Comparison of ENCODE assay signal across 22 cellular contexts in the genomic region with DNA sequence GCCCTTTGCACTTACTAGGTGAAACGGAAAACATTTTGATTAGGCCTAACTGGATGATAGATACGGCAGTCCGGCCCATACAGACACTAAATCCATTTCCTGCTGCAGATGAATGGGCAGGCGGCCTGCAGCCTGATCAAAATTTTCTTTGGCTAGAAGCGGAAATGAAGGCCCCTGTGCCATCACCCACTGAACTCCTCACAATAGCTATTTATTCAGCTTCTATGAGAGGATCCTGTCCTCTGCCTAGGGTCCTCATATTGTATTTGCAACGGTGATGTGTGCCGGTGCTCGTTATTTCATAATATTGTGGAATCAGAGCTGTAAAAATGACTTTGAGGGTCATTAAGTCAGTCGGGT.
A peak's percentile ranks its signal among the peaks of the same experiment; 100 is the strongest.
DNase-seq lines count a peak whose midpoint lies in the region; ATAC-seq, FAIRE-seq and TF ChIP-seq lines count a peak whose summit lies in the region.
"Had no signal": no experiment of that assay in that cellular context is flagged by ENCODE, and none has a peak within 500 bp of the region (broad histone marks: within the 10 kb centered on the region; RNA-seq: fewer than 3 reads in every experiment).

No MANE protein-coding gene starts in this region.

- DNase-seq in dermis blood vessel endothelial cell (peak; percentile 50), endothelial cell of umbilical vein (ENCODE audit: low read depth, low spot score) (peak; percentile 7), mesendoderm (no peak), neuronal stem cell (ENCODE audit: low spot score) (no peak), MV-4-11 (lab: John Stamatoyannopoulos, UW) (no peak)
- no peak for DNase-seq in central memory CD4-positive, alpha-beta T cell
- DNase-seq: BE2C; C1 segment of cervical spinal cord; CD4-positive, CD25-positive, alpha-beta regulatory T cell; CD8-positive, alpha-beta memory T cell; COR-L47; DMS 273 treated with DMSO at 0.1 percent for 48 hours; DMS53; DND-41; EL; IMR-90 had no signal

- WGBS in mesendoderm (ENCODE audit: extremely low coverage, insufficient coverage, low lambda C conversion rate): no CpG with 5 or more reads among the region's 9 CpGs
- WGBS in neuronal stem cell (ENCODE audit: extremely low coverage in 2 of 2, insufficient read length in 2 of 2, insufficient replicate concordance in 1 of 2), 2 donors: no CpG with 5 or more reads among the region's 9 CpGs

- peaks cover 2 to 3% of the 10 kb centered on the region in 2 experiments for H3K27me3 ChIP-seq in endothelial cell of umbilical vein (ENCODE audit: control insufficient read depth in 2 of 2, insufficient read depth in 2 of 2, low read length in 2 of 2)
- H3K27me3 ChIP-seq in mesendoderm (ENCODE audit: insufficient read depth, low read length, poor library complexity): no peaks in the 10 kb centered on the region
- no peaks in the 10 kb centered on the region for H3K27me3 ChIP-seq in neuronal stem cell (ENCODE audit: control insufficient read depth in 3 of 3, insufficient read depth in 3 of 3, low read depth in 1 of 3, low read length in 3 of 3)
- H3K27me3 ChIP-seq: BE2C had no signal

- H3K4me3 ChIP-seq in endothelial cell of umbilical vein (replicated peaks in 1 of 3; ENCODE audit: insufficient read depth in 1 of 3, low read depth in 1 of 3, low read length in 3 of 3) (no peak overlapping the region), mesendoderm (ENCODE audit: low read length) (no peak overlapping the region), neuronal stem cell (ENCODE audit: low read length in 2 of 2) (peak overlapping the region in 1 of 2 donors; percentile 36)
- H3K4me3 ChIP-seq: GM12878, HAP-1, K562 had no signal

- H4K5ac ChIP-seq in mesendoderm (ENCODE audit: low read length): peak overlapping the region; percentile 16

- H3K4me1 ChIP-seq in endothelial cell of umbilical vein (ENCODE audit: control insufficient read depth, extremely low read depth, insufficient read depth, low read length): no peaks in the 10 kb centered on the region
- H3K4me1 ChIP-seq in mesendoderm (ENCODE audit: control insufficient read depth, low read depth, low read length): peaks cover 6% of the 10 kb centered on the region
- H3K4me1 ChIP-seq in neuronal stem cell (ENCODE audit: control insufficient read depth in 2 of 2, insufficient read depth in 1 of 2, low read depth in 1 of 2, low read length in 2 of 2): peaks cover 19 to 24% of the 10 kb centered on the region in 2 donors
- H3K4me1 ChIP-seq: BE2C, HAP-1 had no signal

- H2BK12ac ChIP-seq in neuronal stem cell (ENCODE audit: low read length): no peak overlapping the region

- H4K91ac ChIP-seq in neuronal stem cell (ENCODE audit: low read depth, low read length, poor library complexity): no peak overlapping the region

- dilution Hi-C loops in endothelial cell of umbilical vein (cut with MboI; ENCODE audit: extremely low pct_ligation_motif_present, low sequenced_read_pairs): no loop called here

- H3K9ac ChIP-seq in endothelial cell of umbilical vein (replicated peaks; ENCODE audit: extremely low read depth, insufficient read depth, low read length) (no peak overlapping the region), mesendoderm (ENCODE audit: low read length) (no peak overlapping the region), neuronal stem cell (ENCODE audit: low read depth, low read length, poor library complexity) (no peak overlapping the region)

- no TSS peak for BruUV-seq in endothelial cell of umbilical vein (replicated peaks; lab: Mats Ljungman, UMichigan)

- H2AK5ac ChIP-seq in mesendoderm (ENCODE audit: low read length) (no peak overlapping the region), neuronal stem cell (ENCODE audit: low read depth, low read length) (no peak overlapping the region)

- H4K20me1 ChIP-seq in endothelial cell of umbilical vein (replicated peaks; ENCODE audit: control insufficient read depth, extremely low read depth, insufficient read depth, low read length): no peaks in the 10 kb centered on the region

- H2BK5ac ChIP-seq in mesendoderm (ENCODE audit: low read length): peak overlapping the region; percentile 56
- no peak overlapping the region for H2BK5ac ChIP-seq in neuronal stem cell (ENCODE audit: low read length)

- intact Hi-C loops in endothelial cell of umbilical vein (cut with micrococcal nuclease): no loop called here

- no peaks in the 10 kb centered on the region for H3K9me1 ChIP-seq in endothelial cell of umbilical vein (replicated peaks; ENCODE audit: control insufficient read depth, extremely low read depth, insufficient read depth, low read length)

- no peak for TF ChIP-seq CTCF in endothelial cell of umbilical vein (IDR thresholded peaks at IDR 0.05; ENCODE audit: extremely low read depth in 1 of 2, insufficient read depth in 1 of 2, low read depth in 1 of 2, low read length in 2 of 2)

- H3K4ac ChIP-seq in mesendoderm (ENCODE audit: low read depth, low read length) (no peak overlapping the region), neuronal stem cell (ENCODE audit: low read length) (no peak overlapping the region)

- H3K23ac ChIP-seq in mesendoderm (ENCODE audit: low read length) (no peak overlapping the region), neuronal stem cell (ENCODE audit: low read depth, low read length, poor library complexity) (no peak overlapping the region)

- H3K18ac ChIP-seq in mesendoderm (ENCODE audit: low read length): no peak overlapping the region
- H3K18ac ChIP-seq in neuronal stem cell (ENCODE audit: low read length): peak overlapping the region; percentile 15

- no peak for TF ChIP-seq POLR2A in endothelial cell of umbilical vein (IDR thresholded peaks at IDR 0.05; ENCODE audit: low read depth, low read length)

- no peak overlapping the region for H3K14ac ChIP-seq in neuronal stem cell (ENCODE audit: low read length)

- H3K4me2 ChIP-seq in endothelial cell of umbilical vein (ENCODE audit: insufficient read depth, low read length) (no peak overlapping the region), mesendoderm (ENCODE audit: low read length) (no peak overlapping the region), neuronal stem cell (ENCODE audit: insufficient read depth, low read length, poor library complexity, severe bottlenecking) (peak overlapping the region; percentile 37)

- FAIRE-seq in endothelial cell of umbilical vein (lab: Jason Lieb, UNC): no peak
- FAIRE-seq: GM12878, K562 had no signal

- ATAC-seq in HG03571 (IDR thresholded peaks at IDR 0.05; ENCODE audit: unreplicated experiment) (no peak), GM21360 (IDR thresholded peaks at IDR 0.05; ENCODE audit: unreplicated experiment) (no peak)
- ATAC-seq: GM12878, K562 had no signal

- peak overlapping the region; percentile 65 for H3K56ac ChIP-seq in mesendoderm (ENCODE audit: low read length)

- H3K79me2 ChIP-seq in endothelial cell of umbilical vein (ENCODE audit: control insufficient read depth, insufficient read depth, low read length) (no peaks in the 10 kb centered on the region), mesendoderm (ENCODE audit: control insufficient read depth, insufficient read depth, low read length) (no peaks in the 10 kb centered on the region)

- H4K8ac ChIP-seq in mesendoderm (ENCODE audit: low read depth, low read length): no peak overlapping the region
- H4K8ac ChIP-seq in neuronal stem cell (ENCODE audit: low read depth, low read length): no peak overlapping the region

- CTCF ChIA-PET in endothelial cell of umbilical vein (lab: Charles Lee): interaction anchor here (1.7 kb wide), 1 partner anchor 86 kb away, joined by 3 read pairs; no protein-coding TSS in a partner anchor

- H3K79me1 ChIP-seq in mesendoderm (ENCODE audit: low read length): no peaks in the 10 kb centered on the region
- no peaks in the 10 kb centered on the region for H3K79me1 ChIP-seq in neuronal stem cell (ENCODE audit: low read depth, low read length)

- H2BK15ac ChIP-seq in mesendoderm (replicated peaks; ENCODE audit: low read depth) (no peak overlapping the region), neuronal stem cell (ENCODE audit: low read length) (no peak overlapping the region)

- H3K36me3 ChIP-seq in endothelial cell of umbilical vein (ENCODE audit: control insufficient read depth in 2 of 2, extremely low read depth in 1 of 2, insufficient read depth in 2 of 2, low read length in 2 of 2) (no peaks in the 10 kb centered on the region), mesendoderm (ENCODE audit: control insufficient read depth, insufficient read depth, low read length) (no peaks in the 10 kb centered on the region), neuronal stem cell (replicated peaks in 1 of 2; ENCODE audit: control insufficient read depth in 2 of 2, insufficient read depth in 2 of 2, low read length in 2 of 2) (no peaks in the 10 kb centered on the region)
- H3K36me3 ChIP-seq: BE2C, HAP-1 had no signal

- no peak overlapping the region for H3K27ac ChIP-seq in endothelial cell of umbilical vein (ENCODE audit: insufficient read depth, low read depth, low read length)
- no peak overlapping the region for H3K27ac ChIP-seq in mesendoderm (ENCODE audit: low read depth, low read length)
- H3K27ac ChIP-seq in neuronal stem cell (replicated peaks; ENCODE audit: low read length): peak overlapping the region; percentile 79
- H3K27ac ChIP-seq: HL-60 had no signal

- H3K9me3 ChIP-seq in endothelial cell of umbilical vein (replicated peaks; ENCODE audit: control insufficient read depth, insufficient read depth, low read length) (no peaks in the 10 kb centered on the region), neuronal stem cell (replicated peaks in 1 of 2; ENCODE audit: control insufficient read depth in 2 of 2, insufficient read depth in 1 of 2, low read depth in 1 of 2, low read length in 2 of 2) (no peaks in the 10 kb centered on the region)
- H3K9me3 ChIP-seq: BE2C, HAP-1 had no signal

- POLR2A ChIA-PET in endothelial cell of umbilical vein (lab: Charles Lee): no interaction called here

- H2BK120ac ChIP-seq in mesendoderm (ENCODE audit: low read depth, low read length): no peak overlapping the region
- H2BK120ac ChIP-seq in neuronal stem cell (ENCODE audit: low read depth, low read length): no peak overlapping the region

- H2AFZ ChIP-seq in endothelial cell of umbilical vein (ENCODE audit: low read depth, low read length): no peak overlapping the region
- peak overlapping the region; percentile 76 for H2AFZ ChIP-seq in neuronal stem cell (ENCODE audit: low read length)

TF ChIP-seq in endothelial cell of umbilical vein, 7 proteins besides CTCF, POLR2A, EP300 and RAD21 (continues in another document):
- TF ChIP-seq MAX (IDR thresholded peaks at IDR 0.05; ENCODE audit: insufficient read depth, insufficient read length): no peak
- TF ChIP-seq GATA2 (IDR thresholded peaks at IDR 0.05; ENCODE audit: insufficient read depth, insufficient read length, low read depth, low read length): no peak
- no peak for TF ChIP-seq MYC (IDR thresholded peaks at IDR 0.05; ENCODE audit: low read depth, low read length)
- no peak for TF ChIP-seq EZH2 (IDR thresholded peaks at IDR 0.05; ENCODE audit: borderline replicate concordance, low read depth, low read length, severe bottlenecking)
- no peak for TF ChIP-seq POLR2AphosphoS5 (IDR thresholded peaks at IDR 0.05; ENCODE audit: insufficient read depth, low read depth, low read length)
- TF ChIP-seq FOS (IDR thresholded peaks at IDR 0.05; ENCODE audit: borderline replicate concordance, insufficient read depth, low read length): no peak

Comparison
In these comparisons a context has a peak if more than half of its experiments do, and no peak if none do; other contexts are left out.
1. DNase-seq: peak in dermis blood vessel endothelial cell (single experiment) and endothelial cell of umbilical vein (single experiment); none in mesendoderm (single experiment), neuronal stem cell (single experiment), central memory CD4-positive, alpha-beta T cell (single experiment) and MV-4-11 (single experiment).